In genomic region chr16:14314116-14314515, GRCh38 we compare ENCODE assay signal across 25 cellular contexts.
DNase-seq lines count a peak whose midpoint lies in the region; ATAC-seq and TF ChIP-seq lines count a peak whose summit lies in the region.
"Had no signal": no experiment of that assay in that cellular context is flagged by ENCODE, and none has a peak within 500 bp of the region (broad histone marks: within the 10 kb centered on the region; RNA-seq: fewer than 3 reads in every experiment).

No MANE protein-coding gene starts in this region.

- no peak for ATAC-seq in stimulated activated naive CD8-positive, alpha-beta T cell treated with anti-CD3 and anti-CD28 coated beads, Interleukin-15, amount 100 ng/mL, for 72 hours
- ATAC-seq in activated T-helper 17 cell treated with anti-CD3 and anti-CD28 coated beads, Interleukin-2, amount 50 U/mL, for 72 hours (replicated peaks) = no peak

- intact Hi-C loops in OCI-LY7 (cut with micrococcal nuclease; ENCODE audit: unreplicated experiment) = no loop called here

- no peak overlapping the region for H3K27ac ChIP-seq in H9 (ENCODE audit: insufficient read length, low read depth, low read length)
- H3K27ac ChIP-seq in OCI-LY7 (ENCODE audit: low read depth, low read length, poor library complexity, severe bottlenecking) = peak overlapping the region; percentile 27
- no peak overlapping the region for H3K27ac ChIP-seq in mesenchymal stem cell (ENCODE audit: low read length, poor library complexity, severe bottlenecking)
- peak overlapping the region; percentile 74 for H3K27ac ChIP-seq in subcutaneous abdominal adipose tissue (ENCODE audit: low read depth, low read length)
- H3K27ac ChIP-seq: GM23248, HL-60 had no signal

- H3K36me3 Mint-ChIP-seq in H9 (ENCODE audit: insufficient read depth in 1 of 3, low read depth in 3 of 3) (peaks cover 3 to 8% (median 7%) of the 10 kb centered on the region in 3 experiments; a peak in 6 of 7 replicates), glutamatergic neuron (ENCODE audit: unreplicated experiment) (no peaks in the 10 kb centered on the region)
- H3K36me3 Mint-ChIP-seq in activated T-helper 17 cell treated with anti-CD3 and anti-CD28 coated beads, Interleukin-2, amount 50 U/mL, for 72 hours (ENCODE audit: low read depth) = no peaks in the 10 kb centered on the region

- H3K4me1 Mint-ChIP-seq in H9 (peaks cover 18 to 27% of the 10 kb centered on the region in 2 experiments), glutamatergic neuron (ENCODE audit: low read depth, unreplicated experiment) (peaks cover 11% of the 10 kb centered on the region)
- H3K4me1 Mint-ChIP-seq in stimulated activated naive CD8-positive, alpha-beta T cell treated with anti-CD3 and anti-CD28 coated beads, Interleukin-15, amount 100 ng/mL, for 72 hours = peaks cover 17% of the 10 kb centered on the region
- H3K4me1 Mint-ChIP-seq in activated T-helper 17 cell treated with anti-CD3 and anti-CD28 coated beads, Interleukin-2, amount 50 U/mL, for 72 hours = peaks cover 5% of the 10 kb centered on the region

- H2AFZ ChIP-seq in H9 (ENCODE audit: low read length) = no peak overlapping the region
- H2AFZ ChIP-seq in OCI-LY7 (ENCODE audit: low read length) = no peak overlapping the region
- H2AFZ ChIP-seq in mesenchymal stem cell (ENCODE audit: low read depth, low read length) = no peak overlapping the region
- H2AFZ ChIP-seq: GM23248 had no signal

- H3K4me3 ChIP-seq in OCI-LY7 (ENCODE audit: low read depth, low read length, poor library complexity, severe bottlenecking) (peak overlapping the region; percentile 9), mesenchymal stem cell (ENCODE audit: insufficient read depth in 1 of 2, low read depth in 1 of 2, low read length in 2 of 2) (no peak overlapping the region), subcutaneous abdominal adipose tissue (ENCODE audit: low read depth in 1 of 5, low read length in 5 of 5) (no peak overlapping the region)
- H3K4me3 ChIP-seq: GM23248 had no signal

- H2AK5ac ChIP-seq in H9 (ENCODE audit: insufficient read length, low read length) = no peak overlapping the region
- peak overlapping the region; percentile 54 for H2AK5ac ChIP-seq in mesenchymal stem cell (ENCODE audit: low read length, severe bottlenecking)

- CTCF ChIA-PET in OCI-LY7 (lab: Charles Lee; ENCODE audit: unreplicated experiment) = interaction anchor here (1.3 kb wide), 1 partner anchor 11 kb away, joined by 3 read pairs; no protein-coding TSS in a partner anchor

- no peaks in the 10 kb centered on the region for H3K9me2 ChIP-seq in OCI-LY7 (ENCODE audit: insufficient read depth, low read length)
- H3K9me2 ChIP-seq: SK-N-SH had no signal

- POLR2A ChIA-PET in OCI-LY7 (lab: Charles Lee) = no interaction called here

- DNase-seq in H9 (no peak), OCI-LY7 (ENCODE audit: low spot score) (no peak), mesenchymal stem cell (no peak), glutamatergic neuron (no peak), T1000 (lab: John Stamatoyannopoulos, UW) (no peak)
- DNase-seq in stimulated activated naive CD8-positive, alpha-beta T cell treated with anti-CD3 and anti-CD28 coated beads, Interleukin-15, amount 100 ng/mL, for 72 hours = no peak
- DNase-seq: Calu3, DND-41, GM23248, HCEC 1CT, MM.1S, NCI-H1092, NCI-H1417 treated with DMSO at 0.1 percent for 48 hours, NCI-H1694 treated with DMSO at 0.1 percent for 48 hours, NCI-H2081 treated with DMSO at 0.1 percent for 48 hours, NCI-H2171, NCI-H226, NCI-H510A, NCI-H69, OCI-M1, SK-N-SH, SW 1271 had no signal

- no peaks in the 10 kb centered on the region for H3K23me2 ChIP-seq in H9 (ENCODE audit: insufficient read length, low read depth, low read length, poor library complexity, severe bottlenecking)

- no peak overlapping the region for H3K18ac ChIP-seq in H9 (ENCODE audit: insufficient read length, low read depth, low read length)
- H3K18ac ChIP-seq in mesenchymal stem cell (ENCODE audit: low read depth in 1 of 2, low read length in 2 of 2) = no peak overlapping the region

- no peak overlapping the region for H3T11ph ChIP-seq in H9 (ENCODE audit: low read length)

- H3K27me3 ChIP-seq in H9 (ENCODE audit: insufficient read depth, low read length) (no peaks in the 10 kb centered on the region), mesenchymal stem cell (ENCODE audit: control insufficient read depth in 1 of 2, insufficient read depth in 1 of 2, low read length in 2 of 2) (no peaks in the 10 kb centered on the region), subcutaneous abdominal adipose tissue (ENCODE audit: control insufficient read depth in 5 of 5, insufficient read depth in 4 of 5, low read length in 5 of 5) (no peaks in the 10 kb centered on the region)

- no peak overlapping the region for H2BK20ac ChIP-seq in H9 (ENCODE audit: low read depth, low read length, poor library complexity, severe bottlenecking)

- no peak overlapping the region for H3K56ac ChIP-seq in H9 (ENCODE audit: insufficient read length, low read depth, low read length)

- H2BK5ac ChIP-seq in H9 (ENCODE audit: insufficient read length, low read length) = no peak overlapping the region
- no peak overlapping the region for H2BK5ac ChIP-seq in mesenchymal stem cell (ENCODE audit: low read depth, low read length, poor library complexity, severe bottlenecking)

- H3K79me1 ChIP-seq in H9 (ENCODE audit: insufficient read depth, low read depth, low read length, poor library complexity, severe bottlenecking) (no peaks in the 10 kb centered on the region), mesenchymal stem cell (replicated peaks; ENCODE audit: low read length, poor library complexity, severe bottlenecking) (peaks cover 8% of the 10 kb centered on the region)

- H4K20me1 ChIP-seq in H9 (ENCODE audit: control insufficient read depth, insufficient read depth, insufficient read length) (no peaks in the 10 kb centered on the region), OCI-LY7 (ENCODE audit: insufficient read depth, low read length) (peaks cover 13% of the 10 kb centered on the region; the same call in 1 of the 2 replicates)

- no peak overlapping the region for H3K4me3 Mint-ChIP-seq in H9
- no peak overlapping the region for H3K4me3 Mint-ChIP-seq in glutamatergic neuron (ENCODE audit: unreplicated experiment)
- H3K4me3 Mint-ChIP-seq in stimulated activated naive CD8-positive, alpha-beta T cell treated with anti-CD3 and anti-CD28 coated beads, Interleukin-15, amount 100 ng/mL, for 72 hours = no peak overlapping the region
- H3K4me3 Mint-ChIP-seq in activated T-helper 17 cell treated with anti-CD3 and anti-CD28 coated beads, Interleukin-2, amount 50 U/mL, for 72 hours = no peak overlapping the region

- H3K79me2 ChIP-seq in H9 (ENCODE audit: insufficient read depth, low read length) (no peaks in the 10 kb centered on the region; the same call in 1 of the 2 replicates), OCI-LY7 (ENCODE audit: insufficient read depth, low read depth, low read length) (peaks cover 100% of the 10 kb centered on the region)

- H4K8ac ChIP-seq in H9 (replicated peaks; ENCODE audit: insufficient read length, low read depth, low read length) (no peak overlapping the region), mesenchymal stem cell (ENCODE audit: low read length) (no peak overlapping the region)

- no TSS peak for BruUV-seq in OCI-LY7 (replicated peaks; lab: Mats Ljungman, UMichigan)

- H2BK120ac ChIP-seq in H9 (ENCODE audit: low read depth, low read length, poor library complexity, severe bottlenecking) (no peak overlapping the region), mesenchymal stem cell (ENCODE audit: low read depth, low read length) (no peak overlapping the region)

- H3K4ac ChIP-seq in H9 (ENCODE audit: low read depth, low read length) (no peak overlapping the region), mesenchymal stem cell (ENCODE audit: low read depth in 1 of 2, low read length in 2 of 2) (no peak overlapping the region)

- H2BK12ac ChIP-seq in H9 (ENCODE audit: insufficient read length, low read depth, low read length) (no peak overlapping the region), mesenchymal stem cell (ENCODE audit: low read length in 2 of 2) (no peak overlapping the region)

- WGBS in H9 (ENCODE audit: extremely low coverage, insufficient read length, low lambda C conversion rate) = no CpG with 5 or more reads among the region's 1 CpG
- WGBS in mesenchymal stem cell = no CpG with 5 or more reads among the region's 1 CpG

- H3K9ac ChIP-seq in H9 (ENCODE audit: extremely low read depth, insufficient read length, low read length) (no peak overlapping the region), mesenchymal stem cell (ENCODE audit: low read length) (no peak overlapping the region), subcutaneous abdominal adipose tissue (ENCODE audit: low read length in 5 of 5) (no peak overlapping the region)
- H3K9ac ChIP-seq: GM23248, SK-N-SH had no signal

- H3K14ac ChIP-seq in H9 (ENCODE audit: insufficient read depth, low read length) = no peak overlapping the region
- H3K14ac ChIP-seq in mesenchymal stem cell (ENCODE audit: low read length in 2 of 2) = no peak overlapping the region

- no peak overlapping the region for H4K5ac ChIP-seq in H9 (ENCODE audit: insufficient read length, low read depth, low read length)

- H2BK15ac ChIP-seq in H9 (ENCODE audit: low read depth, low read length) (no peak overlapping the region), mesenchymal stem cell (ENCODE audit: low read depth, poor library complexity, severe bottlenecking) (no peak overlapping the region)

- H3K27ac Mint-ChIP-seq in H9 (peak overlapping the region; percentile 23 to 89 (median 75); a peak in 3 of 7 replicates), glutamatergic neuron (ENCODE audit: unreplicated experiment) (no peak overlapping the region)
- no peak overlapping the region for H3K27ac Mint-ChIP-seq in stimulated activated naive CD8-positive, alpha-beta T cell treated with anti-CD3 and anti-CD28 coated beads, Interleukin-15, amount 100 ng/mL, for 72 hours
- no peak overlapping the region for H3K27ac Mint-ChIP-seq in activated T-helper 17 cell treated with anti-CD3 and anti-CD28 coated beads, Interleukin-2, amount 50 U/mL, for 72 hours

- H3K23ac ChIP-seq in H9 (ENCODE audit: insufficient read length, low read depth, low read length) = no peak overlapping the region
- no peak overlapping the region for H3K23ac ChIP-seq in mesenchymal stem cell (ENCODE audit: low read length in 2 of 2)

- H3K4me2 ChIP-seq in H9 (ENCODE audit: insufficient read depth, insufficient read length, low read length) = no peak overlapping the region
- H3K4me2 ChIP-seq in OCI-LY7 (ENCODE audit: low read length) = peak overlapping the region; percentile 63
- H3K4me2 ChIP-seq in mesenchymal stem cell (ENCODE audit: low read length, poor library complexity, severe bottlenecking) = no peak overlapping the region
- H3K4me2 ChIP-seq: SK-N-SH had no signal

- H3K4me1 ChIP-seq in H9 (ENCODE audit: insufficient read depth, low read length) (no peaks in the 10 kb centered on the region; the same call in 1 of the 2 replicates), OCI-LY7 (ENCODE audit: insufficient read depth, low read length, poor library complexity, severe bottlenecking) (peaks cover 63% of the 10 kb centered on the region), mesenchymal stem cell (ENCODE audit: control insufficient read depth, insufficient read depth, low read depth, low read length) (peaks cover 28% of the 10 kb centered on the region), subcutaneous abdominal adipose tissue (ENCODE audit: control insufficient read depth in 5 of 5, insufficient read depth in 5 of 5, low read length in 5 of 5) (peaks cover 6 to 55% (median 30%) of the 10 kb centered on the region in 5 donors)

- H3K36me3 ChIP-seq in OCI-LY7 (ENCODE audit: insufficient read depth, low read length) = peaks cover 45% of the 10 kb centered on the region
- H3K36me3 ChIP-seq in mesenchymal stem cell (ENCODE audit: control insufficient read depth in 1 of 2, insufficient read depth in 2 of 2, low read depth in 1 of 2, low read length in 2 of 2) = peaks cover 4 to 7% of the 10 kb centered on the region in 2 experiments
- H3K36me3 ChIP-seq in subcutaneous abdominal adipose tissue (ENCODE audit: control insufficient read depth in 5 of 5, insufficient read depth in 5 of 5, low read length in 5 of 5) = peaks cover 0 to 3% (median 0%) of the 10 kb centered on the region in 5 donors

- H3K9me3 ChIP-seq in H9 (ENCODE audit: control insufficient read depth, low read depth, low read length) = no peaks in the 10 kb centered on the region
- no peaks in the 10 kb centered on the region for H3K9me3 ChIP-seq in OCI-LY7 (ENCODE audit: low read length)
- no peaks in the 10 kb centered on the region for H3K9me3 ChIP-seq in mesenchymal stem cell (ENCODE audit: control insufficient read depth, low read length)
- no peaks in the 10 kb centered on the region for H3K9me3 ChIP-seq in subcutaneous abdominal adipose tissue (ENCODE audit: control insufficient read depth in 5 of 5, low read length in 5 of 5)
- H3K9me3 ChIP-seq: SK-N-SH had no signal

- H4K91ac ChIP-seq in H9 (ENCODE audit: insufficient read length, low read depth, low read length) (no peak overlapping the region), mesenchymal stem cell (ENCODE audit: low read length) (no peak overlapping the region)

- TF ChIP-seq CTCF in H9 (conservative IDR thresholded peaks at IDR 0.05) (no peak), OCI-LY7 (conservative IDR thresholded peaks at IDR 0.05; ENCODE audit: low read length) (no peak), glutamatergic neuron (IDR thresholded peaks at IDR 0.05; ENCODE audit: partially characterized antibody, unreplicated experiment) (no peak)

- H3K9me3 Mint-ChIP-seq in H9 (no peaks in the 10 kb centered on the region; a peak in 1 of 5 replicates), glutamatergic neuron (ENCODE audit: unreplicated experiment) (no peaks in the 10 kb centered on the region)
- no peaks in the 10 kb centered on the region for H3K9me3 Mint-ChIP-seq in stimulated activated naive CD8-positive, alpha-beta T cell treated with anti-CD3 and anti-CD28 coated beads, Interleukin-15, amount 100 ng/mL, for 72 hours
- H3K9me3 Mint-ChIP-seq in activated T-helper 17 cell treated with anti-CD3 and anti-CD28 coated beads, Interleukin-2, amount 50 U/mL, for 72 hours = no peaks in the 10 kb centered on the region

- H3K27me3 Mint-ChIP-seq in H9 (ENCODE audit: low read depth) (no peaks in the 10 kb centered on the region), glutamatergic neuron (ENCODE audit: unreplicated experiment) (peaks cover 1% of the 10 kb centered on the region)
- H3K27me3 Mint-ChIP-seq in stimulated activated naive CD8-positive, alpha-beta T cell treated with anti-CD3 and anti-CD28 coated beads, Interleukin-15, amount 100 ng/mL, for 72 hours = no peaks in the 10 kb centered on the region
- H3K27me3 Mint-ChIP-seq in activated T-helper 17 cell treated with anti-CD3 and anti-CD28 coated beads, Interleukin-2, amount 50 U/mL, for 72 hours = no peaks in the 10 kb centered on the region

Comparison
In these comparisons a context has a peak if more than half of its experiments do, and no peak if none do; other contexts are left out.
1. H3K27ac ChIP-seq: peak in OCI-LY7 (single experiment) and subcutaneous abdominal adipose tissue (single experiment); none in H9 (single experiment) and mesenchymal stem cell (single experiment).
2. H3K27ac Mint-ChIP-seq: peak in H9 (3 of 3); none in glutamatergic neuron (single experiment), stimulated activated naive CD8-positive, alpha-beta T cell treated with anti-CD3 and anti-CD28 coated beads, Interleukin-15, amount 100 ng/mL, for 72 hours (0 of 2) and activated T-helper 17 cell treated with anti-CD3 and anti-CD28 coated beads, Interleukin-2, amount 50 U/mL, for 72 hours (single experiment).